19 cellular contexts compared by ENCODE assay signal in the genomic region with DNA sequence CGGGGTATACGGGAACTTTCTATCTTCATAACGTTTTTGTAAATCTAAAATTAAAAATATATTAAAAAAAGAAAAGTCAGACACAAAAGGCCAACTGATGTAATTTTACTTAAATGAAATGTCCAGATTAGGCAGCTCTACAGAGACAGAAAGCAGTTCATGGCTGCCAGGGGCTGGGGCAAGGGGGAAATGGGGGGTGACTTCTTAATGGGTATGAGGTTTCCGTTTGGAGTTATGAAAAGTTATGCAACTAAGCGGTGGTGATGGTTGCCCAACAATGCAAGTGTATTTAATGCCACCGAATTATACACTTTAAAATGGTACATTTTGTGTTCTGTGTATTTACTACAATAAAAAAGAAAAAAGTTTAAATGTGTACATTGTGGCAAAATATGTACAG.
"Had no signal": no experiment of that assay in that cellular context is flagged by ENCODE, and none has a peak within 500 bp of the region (broad histone marks: within the 10 kb centered on the region; RNA-seq: fewer than 3 reads in every experiment).

No MANE protein-coding gene starts in this region.

- H3K27ac Mint-ChIP-seq: activated naive CD4-positive, alpha-beta T cell treated with anti-CD3 and anti-CD28 coated beads, Interleukin-2, amount 10 ng/mL, durations not matched to agents 7 days and 5 days; activated naive CD8-positive, alpha-beta T cell treated with anti-CD3 and anti-CD28 coated beads, Interleukin-2, amount 50 U/mL, for 24 hours; immature natural killer cell; nephron progenitor cell; stimulated activated naive B cell treated with anti-CD40 and anti-IgM and Interleukin-4, amounts not matched to agents 10 μg/mL and 1 μg/mL and 100 μg/mL, for 72 hours had no signal

- H3K4me3 Mint-ChIP-seq: activated naive CD4-positive, alpha-beta T cell treated with anti-CD3 and anti-CD28 coated beads, Interleukin-2, amount 10 ng/mL, durations not matched to agents 7 days and 5 days; activated naive CD8-positive, alpha-beta T cell treated with anti-CD3 and anti-CD28 coated beads, Interleukin-2, amount 50 U/mL, for 24 hours; immature natural killer cell; nephron progenitor cell; stimulated activated naive B cell treated with anti-CD40 and anti-IgM and Interleukin-4, amounts not matched to agents 10 μg/mL and 1 μg/mL and 100 μg/mL, for 72 hours had no signal

- H3K4me1 Mint-ChIP-seq: activated naive CD4-positive, alpha-beta T cell treated with anti-CD3 and anti-CD28 coated beads, Interleukin-2, amount 10 ng/mL, durations not matched to agents 7 days and 5 days; activated naive CD8-positive, alpha-beta T cell treated with anti-CD3 and anti-CD28 coated beads, Interleukin-2, amount 50 U/mL, for 24 hours; immature natural killer cell; stimulated activated naive B cell treated with anti-CD40 and anti-IgM and Interleukin-4, amounts not matched to agents 10 μg/mL and 1 μg/mL and 100 μg/mL, for 72 hours had no signal

- DNase-seq: activated CD8-positive, alpha-beta memory T cell treated with anti-CD3 and anti-CD28 coated beads for 24 hours; activated CD8-positive, alpha-beta memory T cell treated with anti-CD3 and anti-CD28 coated beads, Interleukin-2, amount 50 U/mL, for 48 hours; activated effector memory CD4-positive, alpha-beta T cell treated with Interleukin-2 at 50 U/mL for 16 hours; activated naive CD4-positive, alpha-beta T cell treated with anti-CD3 and anti-CD28 coated beads, Interleukin-2, amount 10 ng/mL, durations not matched to agents 7 days and 5 days; activated naive CD8-positive, alpha-beta T cell treated with anti-CD3 and anti-CD28 coated beads, Interleukin-2, amount 50 U/mL, for 24 hours; activated T-cell treated with anti-CD3 and anti-CD28 coated beads, Interleukin-2, amount 50 U/mL, for 48 hours; aorta; cortex of kidney; immature natural killer cell; kidney glomerular epithelial cell; left ventricle myocardium superior; nephron progenitor cell; occipital lobe; posterior cingulate gyrus; spleen; stimulated activated naive B cell treated with anti-CD40 and anti-IgM and Interleukin-4, amounts not matched to agents 10 μg/mL and 1 μg/mL and 100 μg/mL, for 72 hours; T-helper 9 cell had no signal

- H3K4me3 ChIP-seq: spleen, thoracic aorta had no signal

- H3K36me3 ChIP-seq: spleen, thoracic aorta had no signal

- H3K27ac ChIP-seq: spleen, thoracic aorta had no signal

- H3K36me3 Mint-ChIP-seq: activated naive CD4-positive, alpha-beta T cell treated with anti-CD3 and anti-CD28 coated beads, Interleukin-2, amount 10 ng/mL, durations not matched to agents 7 days and 5 days; immature natural killer cell; stimulated activated naive B cell treated with anti-CD40 and anti-IgM and Interleukin-4, amounts not matched to agents 10 μg/mL and 1 μg/mL and 100 μg/mL, for 72 hours had no signal

- ATAC-seq: activated CD4-positive, CD25-positive, alpha-beta regulatory T cell treated with anti-CD3 and anti-CD28 coated beads, Interleukin-2, amount 50 U/mL, for 24 hours; activated naive CD8-positive, alpha-beta T cell treated with anti-CD3 and anti-CD28 coated beads, Interleukin-2, amount 50 U/mL, for 24 hours; left ventricle myocardium superior; stimulated activated naive B cell treated with anti-CD40 and anti-IgM and Interleukin-4, amounts not matched to agents 10 μg/mL and 1 μg/mL and 100 μg/mL, for 72 hours had no signal

- H3K9me3 ChIP-seq: spleen, thoracic aorta had no signal

- H3K4me1 ChIP-seq: spleen had no signal

- H3K9me3 Mint-ChIP-seq: activated naive CD4-positive, alpha-beta T cell treated with anti-CD3 and anti-CD28 coated beads, Interleukin-2, amount 10 ng/mL, durations not matched to agents 7 days and 5 days; activated naive CD8-positive, alpha-beta T cell treated with anti-CD3 and anti-CD28 coated beads, Interleukin-2, amount 50 U/mL, for 24 hours; nephron progenitor cell; stimulated activated naive B cell treated with anti-CD40 and anti-IgM and Interleukin-4, amounts not matched to agents 10 μg/mL and 1 μg/mL and 100 μg/mL, for 72 hours had no signal

- H3K27me3 ChIP-seq: spleen had no signal
